ENCODE assay signal across 1 cellular context in the genomic region with DNA sequence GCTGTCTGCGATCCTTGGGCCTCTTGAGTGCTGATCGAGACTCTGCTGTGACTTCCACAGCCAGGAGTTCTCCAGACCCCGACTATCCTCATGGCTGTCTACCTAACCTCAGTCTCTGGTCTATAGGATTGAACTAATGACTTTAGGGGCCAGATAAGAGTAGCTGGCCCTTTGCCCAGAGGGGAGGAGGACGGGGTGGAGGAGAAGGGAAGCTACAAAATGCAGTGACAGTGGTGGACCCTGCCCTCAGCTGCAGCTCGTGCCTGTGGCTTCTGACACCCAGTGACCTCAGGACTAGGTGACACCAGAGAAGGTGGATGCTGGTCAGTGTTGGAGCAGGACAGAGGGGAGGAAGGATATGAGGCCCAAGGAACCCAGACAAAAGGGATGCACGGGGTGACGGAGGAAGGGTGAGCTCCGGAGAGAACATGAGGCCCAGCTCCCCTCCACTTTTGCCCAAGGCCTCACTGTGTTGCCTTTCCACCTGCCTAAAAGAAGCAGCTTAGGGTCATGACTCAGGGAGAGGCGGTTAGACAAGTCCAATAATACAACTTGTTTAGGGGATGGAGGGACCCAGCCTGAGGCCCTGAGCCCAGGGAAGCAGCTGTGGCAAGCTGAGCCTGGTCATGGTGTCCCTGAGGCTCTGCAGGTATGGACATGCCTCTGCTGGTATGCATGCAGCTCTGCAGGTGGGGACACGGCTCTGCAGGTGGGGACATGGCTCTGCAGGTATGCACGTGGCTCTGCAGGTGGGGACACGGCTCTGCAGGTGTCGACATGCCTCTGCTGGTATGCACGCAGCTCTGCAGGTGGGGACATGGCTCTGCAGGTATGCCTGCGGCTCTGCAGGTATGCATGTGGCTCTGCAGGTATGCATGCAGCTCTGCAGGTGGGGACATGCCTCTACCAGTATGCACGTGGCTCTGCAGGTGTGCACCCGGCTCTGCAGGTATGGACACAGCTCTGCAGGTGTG.
TF ChIP-seq lines count a peak whose summit lies in the region.

No MANE protein-coding gene starts in this region.

TF ChIP-seq in HepG2, 621 proteins besides CTCF, POLR2A, EP300 and RAD21 (continued from another document and continues in another):
- TF ChIP-seq, protein P1, sequence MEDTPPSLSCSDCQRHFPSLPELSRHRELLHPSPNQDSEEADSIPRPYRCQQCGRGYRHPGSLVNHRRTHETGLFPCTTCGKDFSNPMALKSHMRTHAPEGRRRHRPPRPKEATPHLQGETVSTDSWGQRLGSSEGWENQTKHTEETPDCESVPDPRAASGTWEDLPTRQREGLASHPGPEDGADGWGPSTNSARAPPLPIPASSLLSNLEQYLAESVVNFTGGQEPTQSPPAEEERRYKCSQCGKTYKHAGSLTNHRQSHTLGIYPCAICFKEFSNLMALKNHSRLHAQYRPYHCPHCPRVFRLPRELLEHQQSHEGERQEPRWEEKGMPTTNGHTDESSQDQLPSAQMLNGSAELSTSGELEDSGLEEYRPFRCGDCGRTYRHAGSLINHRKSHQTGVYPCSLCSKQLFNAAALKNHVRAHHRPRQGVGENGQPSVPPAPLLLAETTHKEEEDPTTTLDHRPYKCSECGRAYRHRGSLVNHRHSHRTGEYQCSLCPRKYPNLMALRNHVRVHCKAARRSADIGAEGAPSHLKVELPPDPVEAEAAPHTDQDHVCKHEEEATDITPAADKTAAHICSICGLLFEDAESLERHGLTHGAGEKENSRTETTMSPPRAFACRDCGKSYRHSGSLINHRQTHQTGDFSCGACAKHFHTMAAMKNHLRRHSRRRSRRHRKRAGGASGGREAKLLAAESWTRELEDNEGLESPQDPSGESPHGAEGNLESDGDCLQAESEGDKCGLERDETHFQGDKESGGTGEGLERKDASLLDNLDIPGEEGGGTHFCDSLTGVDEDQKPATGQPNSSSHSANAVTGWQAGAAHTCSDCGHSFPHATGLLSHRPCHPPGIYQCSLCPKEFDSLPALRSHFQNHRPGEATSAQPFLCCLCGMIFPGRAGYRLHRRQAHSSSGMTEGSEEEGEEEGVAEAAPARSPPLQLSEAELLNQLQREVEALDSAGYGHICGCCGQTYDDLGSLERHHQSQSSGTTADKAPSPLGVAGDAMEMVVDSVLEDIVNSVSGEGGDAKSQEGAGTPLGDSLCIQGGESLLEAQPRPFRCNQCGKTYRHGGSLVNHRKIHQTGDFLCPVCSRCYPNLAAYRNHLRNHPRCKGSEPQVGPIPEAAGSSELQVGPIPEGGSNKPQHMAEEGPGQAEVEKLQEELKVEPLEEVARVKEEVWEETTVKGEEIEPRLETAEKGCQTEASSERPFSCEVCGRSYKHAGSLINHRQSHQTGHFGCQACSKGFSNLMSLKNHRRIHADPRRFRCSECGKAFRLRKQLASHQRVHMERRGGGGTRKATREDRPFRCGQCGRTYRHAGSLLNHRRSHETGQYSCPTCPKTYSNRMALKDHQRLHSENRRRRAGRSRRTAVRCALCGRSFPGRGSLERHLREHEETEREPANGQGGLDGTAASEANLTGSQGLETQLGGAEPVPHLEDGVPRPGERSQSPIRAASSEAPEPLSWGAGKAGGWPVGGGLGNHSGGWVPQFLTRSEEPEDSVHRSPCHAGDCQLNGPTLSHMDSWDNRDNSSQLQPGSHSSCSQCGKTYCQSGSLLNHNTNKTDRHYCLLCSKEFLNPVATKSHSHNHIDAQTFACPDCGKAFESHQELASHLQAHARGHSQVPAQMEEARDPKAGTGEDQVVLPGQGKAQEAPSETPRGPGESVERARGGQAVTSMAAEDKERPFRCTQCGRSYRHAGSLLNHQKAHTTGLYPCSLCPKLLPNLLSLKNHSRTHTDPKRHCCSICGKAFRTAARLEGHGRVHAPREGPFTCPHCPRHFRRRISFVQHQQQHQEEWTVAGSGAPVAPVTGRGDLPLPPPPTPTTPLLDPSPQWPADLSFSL (CRISPR knock-in tag; IDR thresholded peaks at IDR 0.05), result no peak
- TF ChIP-seq ZSCAN20 (CRISPR knock-in tag; IDR thresholded peaks at IDR 0.05; ENCODE audit: borderline replicate concordance) (no peak), ZNF83 (CRISPR knock-in tag; IDR thresholded peaks at IDR 0.05; ENCODE audit: borderline replicate concordance) (no peak), ZIK1 (CRISPR knock-in tag; IDR thresholded peaks at IDR 0.05; ENCODE audit: borderline replicate concordance, low read depth) (no peak), ZNF142 (CRISPR knock-in tag; IDR thresholded peaks at IDR 0.05) (no peak), ZNF563 (CRISPR knock-in tag; IDR thresholded peaks at IDR 0.05) (no peak; the same call in 1 of the 2 replicates), AHR (CRISPR knock-in tag; IDR thresholded peaks at IDR 0.05) (no peak), ZNF75D (CRISPR knock-in tag; IDR thresholded peaks at IDR 0.05; ENCODE audit: borderline replicate concordance) (no peak), ZNF10 (CRISPR knock-in tag; IDR thresholded peaks at IDR 0.05; ENCODE audit: borderline replicate concordance, low read depth) (no peak), HOXA9 (CRISPR knock-in tag; IDR thresholded peaks at IDR 0.05; ENCODE audit: borderline replicate concordance) (no peak), BHLHE40 (IDR thresholded peaks at IDR 0.05; ENCODE audit: low read length) (peak; percentile 78; the same call in 1 of the 2 replicates), CHD4 (IDR thresholded peaks at IDR 0.05; ENCODE audit: borderline replicate concordance, low read length) (no peak), GFI1 (CRISPR knock-in tag; IDR thresholded peaks at IDR 0.05; ENCODE audit: borderline replicate concordance) (peak; percentile 71; the same call in 1 of the 2 replicates), ZNF564 (CRISPR knock-in tag; IDR thresholded peaks at IDR 0.05) (no peak), ATF7 (IDR thresholded peaks at IDR 0.05) (no peak), ATF7 (CRISPR knock-in tag; IDR thresholded peaks at IDR 0.05) (peak; percentile 38; the same call in 1 of the 2 replicates), NPAS2 (CRISPR knock-in tag; IDR thresholded peaks at IDR 0.05; ENCODE audit: borderline replicate concordance) (no peak), UBTF (CRISPR knock-in tag; IDR thresholded peaks at IDR 0.05) (peak; percentile 44; the same call in 1 of the 2 replicates), ZFP62 (CRISPR knock-in tag; IDR thresholded peaks at IDR 0.05) (no peak), ZNF12 (CRISPR knock-in tag; IDR thresholded peaks at IDR 0.05) (no peak), RARA (CRISPR knock-in tag; IDR thresholded peaks at IDR 0.05) (peak; percentile 82), SIN3A (IDR thresholded peaks at IDR 0.05; ENCODE audit: borderline replicate concordance, low read depth, low read length) (no peak), ZNF558 (CRISPR knock-in tag; IDR thresholded peaks at IDR 0.05; ENCODE audit: borderline replicate concordance) (0 out of 2 replicates have a peak, but pooled peaks have one; percentile 26), NFKBIZ (CRISPR knock-in tag; IDR thresholded peaks at IDR 0.05) (no peak), RFXANK (CRISPR knock-in tag; IDR thresholded peaks at IDR 0.05) (no peak), NFATC3 (CRISPR knock-in tag; IDR thresholded peaks at IDR 0.05) (no peak), NFYC (CRISPR knock-in tag; IDR thresholded peaks at IDR 0.05) (no peak), TEAD3 (CRISPR knock-in tag; optimal IDR thresholded peaks at IDR 0.05; ENCODE audit: borderline replicate concordance) (peak; percentile 26), ZNF749 (CRISPR knock-in tag; IDR thresholded peaks at IDR 0.05; ENCODE audit: borderline replicate concordance) (no peak), GZF1 (CRISPR knock-in tag; IDR thresholded peaks at IDR 0.05) (no peak), TCF7 (IDR thresholded peaks at IDR 0.05; ENCODE audit: low read depth) (no peak), ZNF773 (CRISPR knock-in tag; IDR thresholded peaks at IDR 0.05; ENCODE audit: borderline replicate concordance) (no peak), SMARCE1 (IDR thresholded peaks at IDR 0.05; ENCODE audit: borderline replicate concordance) (no peak), SMC3 (IDR thresholded peaks at IDR 0.05; ENCODE audit: low read length) (no peak), ZNF557 (CRISPR knock-in tag; IDR thresholded peaks at IDR 0.05) (no peak), PCBP1 (IDR thresholded peaks at IDR 0.05; ENCODE audit: borderline replicate concordance, low read depth, low read length) (no peak), SAFB2 (CRISPR knock-in tag; IDR thresholded peaks at IDR 0.05; ENCODE audit: borderline replicate concordance, low read depth) (no peak), ZNF644 (CRISPR knock-in tag; IDR thresholded peaks at IDR 0.05; ENCODE audit: low read depth) (peak; percentile 41; the same call in 1 of the 2 replicates), CCDC6 (CRISPR knock-in tag; IDR thresholded peaks at IDR 0.05) (no peak), ZNF776 (CRISPR knock-in tag; IDR thresholded peaks at IDR 0.05) (peak; percentile 61; the same call in 1 of the 2 replicates)
- TF ChIP-seq, protein P2, sequence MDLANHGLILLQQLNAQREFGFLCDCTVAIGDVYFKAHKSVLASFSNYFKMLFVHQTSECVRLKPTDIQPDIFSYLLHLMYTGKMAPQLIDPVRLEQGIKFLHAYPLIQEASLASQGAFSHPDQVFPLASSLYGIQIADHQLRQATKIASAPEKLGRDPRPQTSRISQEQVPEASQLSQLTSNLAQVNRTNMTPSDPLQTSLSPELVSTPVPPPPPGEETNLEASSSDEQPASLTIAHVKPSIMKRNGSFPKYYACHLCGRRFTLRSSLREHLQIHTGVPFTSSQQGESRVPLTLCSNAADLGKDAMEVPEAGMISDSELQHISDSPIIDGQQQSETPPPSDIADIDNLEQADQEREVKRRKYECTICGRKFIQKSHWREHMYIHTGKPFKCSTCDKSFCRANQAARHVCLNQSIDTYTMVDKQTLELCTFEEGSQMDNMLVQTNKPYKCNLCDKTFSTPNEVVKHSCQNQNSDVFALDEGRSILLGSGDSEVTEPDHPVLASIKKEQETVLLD (CRISPR knock-in tag; IDR thresholded peaks at IDR 0.05; ENCODE audit: low read depth), result no peak
- TF ChIP-seq, protein P3, sequence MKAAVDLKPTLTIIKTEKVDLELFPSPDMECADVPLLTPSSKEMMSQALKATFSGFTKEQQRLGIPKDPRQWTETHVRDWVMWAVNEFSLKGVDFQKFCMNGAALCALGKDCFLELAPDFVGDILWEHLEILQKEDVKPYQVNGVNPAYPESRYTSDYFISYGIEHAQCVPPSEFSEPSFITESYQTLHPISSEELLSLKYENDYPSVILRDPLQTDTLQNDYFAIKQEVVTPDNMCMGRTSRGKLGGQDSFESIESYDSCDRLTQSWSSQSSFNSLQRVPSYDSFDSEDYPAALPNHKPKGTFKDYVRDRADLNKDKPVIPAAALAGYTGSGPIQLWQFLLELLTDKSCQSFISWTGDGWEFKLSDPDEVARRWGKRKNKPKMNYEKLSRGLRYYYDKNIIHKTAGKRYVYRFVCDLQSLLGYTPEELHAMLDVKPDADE (CRISPR knock-in tag; IDR thresholded peaks at IDR 0.05), result no peak
- TF ChIP-seq, protein P4, sequence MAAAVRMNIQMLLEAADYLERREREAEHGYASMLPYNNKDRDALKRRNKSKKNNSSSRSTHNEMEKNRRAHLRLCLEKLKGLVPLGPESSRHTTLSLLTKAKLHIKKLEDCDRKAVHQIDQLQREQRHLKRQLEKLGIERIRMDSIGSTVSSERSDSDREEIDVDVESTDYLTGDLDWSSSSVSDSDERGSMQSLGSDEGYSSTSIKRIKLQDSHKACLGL (CRISPR knock-in tag; IDR thresholded peaks at IDR 0.05), result no peak
- TF ChIP-seq, protein P5, sequence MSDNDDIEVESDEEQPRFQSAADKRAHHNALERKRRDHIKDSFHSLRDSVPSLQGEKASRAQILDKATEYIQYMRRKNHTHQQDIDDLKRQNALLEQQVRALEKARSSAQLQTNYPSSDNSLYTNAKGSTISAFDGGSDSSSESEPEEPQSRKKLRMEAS (IDR thresholded peaks at IDR 0.05), result peak; percentile 73
